8 cellular contexts compared by ENCODE assay signal in the genomic region with DNA sequence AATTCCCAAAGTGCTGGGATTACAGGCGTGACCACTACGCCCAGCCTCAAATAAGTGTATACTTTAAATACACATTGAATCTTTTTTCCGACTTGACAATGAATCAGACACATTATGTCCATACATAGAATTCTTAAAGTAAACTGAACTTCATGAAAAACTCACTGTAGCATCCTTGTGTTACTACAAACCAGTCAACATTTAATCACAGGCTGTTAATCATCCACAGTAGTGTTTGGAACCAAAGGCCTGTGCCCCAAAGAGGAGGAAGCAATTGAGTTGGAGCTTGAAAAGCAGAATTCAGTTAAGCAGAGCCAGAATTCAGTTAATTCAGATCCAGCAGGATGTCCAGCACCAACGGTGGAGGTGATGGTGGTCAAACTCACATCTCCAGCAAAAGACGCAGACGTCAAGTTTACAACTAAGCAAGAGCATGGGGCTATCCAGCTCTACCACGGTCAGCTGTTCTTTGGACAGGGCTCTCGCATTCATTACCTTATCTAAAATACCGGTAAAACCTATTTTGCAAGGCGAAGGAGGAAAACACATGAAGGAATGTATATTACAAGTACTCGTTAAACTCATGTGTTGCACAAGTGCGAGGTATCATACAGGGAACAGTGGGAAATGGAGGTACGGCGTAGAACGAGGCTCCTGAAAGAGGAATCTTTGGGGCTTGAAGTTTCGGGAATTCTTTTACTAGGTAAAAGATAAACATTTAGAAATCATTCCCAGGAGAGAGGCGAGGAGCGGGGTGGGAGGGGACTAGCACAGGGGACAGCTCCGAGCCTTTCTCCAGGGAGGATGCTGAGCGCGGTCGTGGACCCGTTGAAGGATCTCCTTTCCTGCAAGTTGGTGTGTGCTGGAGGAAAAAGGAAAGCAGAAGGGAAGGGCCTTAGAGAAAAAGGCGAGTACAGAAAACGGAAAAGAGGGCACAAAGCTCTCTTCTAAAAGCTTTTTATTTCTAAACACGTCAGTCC. TPM values are rescaled to one million over a fixed set of nuclear protein-coding genes. Genes with fewer than 3 reads are reported as not detected.
DNase-seq lines count a peak whose midpoint lies in the region; ATAC-seq and TF ChIP-seq lines count a peak whose summit lies in the region.

No MANE protein-coding gene starts in this region.

- TF ChIP-seq EP300 in stomach (IDR thresholded peaks at IDR 0.05): no peak

- H3K4me1 ChIP-seq in left lung: peaks cover 12 to 36% of the 10 kb centered on the region in 2 donors
- peaks cover 24 to 42% (median 37%) of the 10 kb centered on the region in 4 donors for H3K4me1 ChIP-seq in stomach

- peak overlapping the region; percentile 92 for H3K4me3 Mint-ChIP-seq in activated CD4-positive, alpha-beta T cell treated with anti-CD3 and anti-CD28 coated beads for 36 hours
- H3K4me3 Mint-ChIP-seq in MCF 10A (ENCODE audit: unreplicated experiment): peak overlapping the region; percentile 96

- intact Hi-C loops in activated CD4-positive, alpha-beta T cell treated with anti-CD3 and anti-CD28 coated beads for 36 hours (cut with DNase I, micrococcal nuclease): loop anchor here (2.0 to 5.0 kb wide), 6 partner anchors 511 to 1087 kb away; a partner anchor contains a TSS
- intact Hi-C loops in MCF 10A (cut with micrococcal nuclease) (loop anchor here (2.0 kb wide), 2 partner anchors 59 to 111 kb away; a partner anchor contains a TSS), left lung (cut with DNase I) (no loop called here), stomach (cut with DNase I; ENCODE audit: low total_unique reads) (no loop called here)

- peak; percentile 18 for DNase-seq in activated CD4-positive, alpha-beta T cell treated with anti-CD3 and anti-CD28 coated beads for 36 hours
- DNase-seq in activated CD4-positive, alpha-beta T cell treated with anti-CD3 and anti-CD28 coated beads, Interleukin-2, amount 50 U/mL, for 1 hour: no peak
- DNase-seq in NCI-H2227 (lab: John Stamatoyannopoulos, UW; ENCODE audit: unreplicated experiment) (peak; percentile 46), MCF 10A (ENCODE audit: unreplicated experiment) (peak; percentile 27), left lung (no peak), stomach (no peak)

- H3K27ac Mint-ChIP-seq in activated CD4-positive, alpha-beta T cell treated with anti-CD3 and anti-CD28 coated beads for 36 hours: peak overlapping the region; percentile 78
- peak overlapping the region; percentile 97 for H3K27ac Mint-ChIP-seq in MCF 10A (ENCODE audit: low read depth, unreplicated experiment)

- peaks cover 41% of the 10 kb centered on the region for H3K36me3 Mint-ChIP-seq in activated CD4-positive, alpha-beta T cell treated with anti-CD3 and anti-CD28 coated beads for 36 hours (ENCODE audit: low read depth)
- H3K36me3 Mint-ChIP-seq in MCF 10A (ENCODE audit: insufficient read depth, unreplicated experiment): peaks cover 41% of the 10 kb centered on the region

- 14 to 22% (median 17%) methylated on average over 26 of the region's 26 CpGs for WGBS in stomach, 5 donors

- H3K4me3 ChIP-seq in left lung: peak overlapping the region; percentile 69 to 86
- H3K4me3 ChIP-seq in stomach: peak overlapping the region; percentile 76 to 88 (median 85)

- peaks cover 53% of the 10 kb centered on the region for H3K4me1 Mint-ChIP-seq in activated CD4-positive, alpha-beta T cell treated with anti-CD3 and anti-CD28 coated beads for 36 hours
- peaks cover 40% of the 10 kb centered on the region for H3K4me1 Mint-ChIP-seq in MCF 10A (ENCODE audit: insufficient read depth, unreplicated experiment)

- H3K9me3 ChIP-seq in left lung: no peaks in the 10 kb centered on the region
- H3K9me3 ChIP-seq in stomach: no peaks in the 10 kb centered on the region

- H3K9me3 Mint-ChIP-seq in activated CD4-positive, alpha-beta T cell treated with anti-CD3 and anti-CD28 coated beads for 36 hours (ENCODE audit: low read depth): no peaks in the 10 kb centered on the region
- no peaks in the 10 kb centered on the region for H3K9me3 Mint-ChIP-seq in MCF 10A (ENCODE audit: unreplicated experiment)

- H3K27me3 Mint-ChIP-seq in activated CD4-positive, alpha-beta T cell treated with anti-CD3 and anti-CD28 coated beads for 36 hours: no peaks in the 10 kb centered on the region
- H3K27me3 Mint-ChIP-seq in MCF 10A (ENCODE audit: insufficient read depth, unreplicated experiment): no peaks in the 10 kb centered on the region

- H3K27ac ChIP-seq in left lung (peak overlapping the region in 1 of 2 donors; percentile 99), stomach (peak overlapping the region in 4 of 5 donors; percentile 98 to 99 (median 98))

- CTCF ChIA-PET in activated CD4-positive, alpha-beta T cell treated with anti-CD3 and anti-CD28 coated beads for 36 hours (lab: Charles Lee): interaction anchor here (0.6 to 1.5 kb wide), 8 partner anchors 8 to 529 kb away, joined by 3 to 4 read pairs (median 3); no protein-coding TSS in a partner anchor
- CTCF ChIA-PET in MCF 10A (lab: Yijun Ruan, JAX): interaction anchor here (0.5 to 2.3 kb wide), 9 partner anchors 19 to 1457 kb away, joined by 3 to 9 read pairs (median 4); no protein-coding TSS in a partner anchor

- ATAC-seq in activated CD4-positive, alpha-beta T cell treated with anti-CD3 and anti-CD28 coated beads for 36 hours: no peak
- peak; percentile 14 for ATAC-seq in left lung
- ATAC-seq in HG02973 (IDR thresholded peaks at IDR 0.05; ENCODE audit: unreplicated experiment): no peak
- no peak for ATAC-seq in HG03045 (IDR thresholded peaks at IDR 0.05; ENCODE audit: unreplicated experiment)

- H3K27me3 ChIP-seq in left lung (no peaks in the 10 kb centered on the region), stomach (no peaks in the 10 kb centered on the region)

- TF ChIP-seq CTCF in MCF 10A (IDR thresholded peaks at IDR 0.05; ENCODE audit: unreplicated experiment) (no peak), left lung (IDR thresholded peaks at IDR 0.05) (no peak), stomach (IDR thresholded peaks at IDR 0.05) (no peak)

- TF ChIP-seq POLR2A in stomach (IDR thresholded peaks at IDR 0.05): no peak

- POLR2A ChIA-PET in activated CD4-positive, alpha-beta T cell treated with anti-CD3 and anti-CD28 coated beads for 36 hours (lab: Charles Lee): interaction anchor here (0.6 to 0.8 kb wide), 2 partner anchors 15 to 700 kb away, joined by 4 to 7 read pairs; no protein-coding TSS in a partner anchor
- POLR2A ChIA-PET in MCF 10A (lab: Yijun Ruan, JAX): interaction anchor here (0.6 to 4.6 kb wide), 35 partner anchors 8 to 1077 kb away, joined by 3 to 92 read pairs (median 4); a partner anchor contains a TSS

- no TSS peak for BruUV-seq in MCF 10A (replicated peaks; lab: Mats Ljungman, UMichigan)

- H3K36me3 ChIP-seq in left lung: peaks cover 0 to 15% of the 10 kb centered on the region in 2 donors
- peaks cover 0 to 20% (median 16%) of the 10 kb centered on the region in 4 donors for H3K36me3 ChIP-seq in stomach

RNA-seq across cellular contexts. Expression of a gene that starts 1.0 kb away (rescaled TPM):
- total RNA-seq in activated CD4-positive, alpha-beta T cell treated with anti-CD3 and anti-CD28 coated beads for 36 hours: 10 to 100 TPM; 23.9 to 28.6 TPM
- 49.7 and 53.5 TPM in 2 replicates for total RNA-seq in MCF 10A (2022)
- 10 to 100 TPM; 33.8 to 33.9 TPM for total RNA-seq in left lung
- total RNA-seq in stomach: 10 to 100 TPM in 4 of 5 donors, 1 to 10 TPM in 1; 5.3 to 33.9 (median 22.6) TPM
- 1 to 10 TPM; 4.0 to 7.7 (median 6.5) TPM for polyA plus RNA-seq in stomach

RNA-seq across cellular contexts. Expression of a gene that starts 1.5 kb away (rescaled TPM):
- 100 to 1,000 TPM in 1 of 2 experiments, 10 to 100 TPM in 1; 76.5 to 114 TPM for total RNA-seq in activated CD4-positive, alpha-beta T cell treated with anti-CD3 and anti-CD28 coated beads for 36 hours
- total RNA-seq in MCF 10A (2022): 100 and 105 TPM in 2 replicates
- total RNA-seq in left lung: 10 to 100 TPM; 55.6 to 61.4 TPM
- total RNA-seq in stomach: 100 to 1,000 TPM in 2 of 5 donors, 10 to 100 TPM in 3; 24.1 to 278 (median 87.5) TPM
- polyA plus RNA-seq in stomach: 10 to 100 TPM; 55.8 to 69.2 (median 56.5) TPM

RNA-seq across cellular contexts. Expression of a gene that starts 59.1 kb away (rescaled TPM):
- under 1 TPM; 0.07 to 0.11 TPM for total RNA-seq in activated CD4-positive, alpha-beta T cell treated with anti-CD3 and anti-CD28 coated beads for 36 hours
- total RNA-seq in MCF 10A (2022): 69.1 and 81.1 TPM in 2 replicates
- total RNA-seq in left lung: 1 to 10 TPM; 5.1 to 5.5 TPM
- 1 to 10 TPM in 4 of 5 donors, under 1 TPM in 1; 0.45 to 4.1 (median 1.5) TPM for total RNA-seq in stomach
- 1 to 10 TPM; 2.5 to 4.6 (median 2.9) TPM for polyA plus RNA-seq in stomach

Comparison
In these comparisons a context has a peak if more than half of its experiments do, and no peak if none do; other contexts are left out.
1. DNase-seq: peak in activated CD4-positive, alpha-beta T cell treated with anti-CD3 and anti-CD28 coated beads for 36 hours (single experiment), NCI-H2227 (single experiment) and MCF 10A (single experiment); none in activated CD4-positive, alpha-beta T cell treated with anti-CD3 and anti-CD28 coated beads, Interleukin-2, amount 50 U/mL, for 1 hour (single experiment), left lung (0 of 2) and stomach (single experiment).
2. RNA of a gene that starts 59.1 kb away (total RNA-seq): 69.1 to 81.1 TPM in MCF 10A; 5.1 to 5.5 TPM in left lung, 0.45 to 4.1 TPM in stomach and 0.07 to 0.11 TPM in activated CD4-positive, alpha-beta T cell treated with anti-CD3 and anti-CD28 coated beads for 36 hours; every median in the first group is over 10 times any median in the second.
3. intact Hi-C loops: an anchor here in activated CD4-positive, alpha-beta T cell treated with anti-CD3 and anti-CD28 coated beads for 36 hours (2.0 to 5.0 kb wide) and MCF 10A (2.0 kb wide); none called in left lung and stomach.